8 cellular contexts compared by ENCODE assay signal in genomic region chr3:100710355-100711198, GRCh38. TPM values are rescaled to one million over a fixed set of nuclear protein-coding genes. Genes with fewer than 3 reads are reported as not detected.
DNase-seq lines count a peak whose midpoint lies in the region; ATAC-seq and TF ChIP-seq lines count a peak whose summit lies in the region.

No MANE protein-coding gene starts in this region.

- peak overlapping the region; percentile 91 for H3K4me3 ChIP-seq in HUES48 (ENCODE audit: low read depth, low read length)

- CTCF ChIA-PET in MCF 10A (lab: Yijun Ruan, JAX), result interaction anchor here (0.6 to 10.8 kb wide), 20 partner anchors 8 to 863 kb away, joined by 3 to 110 read pairs (median 5); partner anchors contain the start of gene PCNP

- POLR2A ChIA-PET in MCF 10A (lab: Yijun Ruan, JAX), result interaction anchor here (0.5 to 7.9 kb wide), 34 partner anchors 8 to 1117 kb away, joined by 3 to 100 read pairs (median 4); partner anchors contain the start of genes LNP1, PCNP, TMEM45A and TOMM70

- BruUV-seq in MCF 10A (replicated peaks; lab: Mats Ljungman, UMichigan), result TSS peak; percentile 25

- peak; percentile 66 for DNase-seq in ELF-1 (ENCODE audit: low read depth, low spot score)
- DNase-seq in T-helper 9 cell, result peak; percentile 33
- peak; percentile 76 for DNase-seq in MCF 10A (ENCODE audit: unreplicated experiment)
- DNase-seq in left kidney (ENCODE audit: low read depth, low spot score), result peak; percentile 59
- peak; percentile 76 to 80 for DNase-seq in stimulated activated CD4-positive, alpha-beta T cell treated with anti-CD3 and anti-CD28 coated beads, Interleukin-4, amount 100 ng/mL, for 48 hours (ENCODE audit: low read depth in 2 of 2)
- DNase-seq in activated gamma-delta T cell treated with Interleukin-2 at 50 U/mL for 16 hours, result no peak

- peaks cover 9% of the 10 kb centered on the region; the same call in 1 of the 2 replicates for H3K4me1 ChIP-seq in HUES48 (ENCODE audit: control insufficient read depth, insufficient read depth, low read length)

- ATAC-seq in GM21528 (IDR thresholded peaks at IDR 0.05; ENCODE audit: low FRiP score, unreplicated experiment), result peak; percentile 44

- H3K4me3 Mint-ChIP-seq in MCF 10A (ENCODE audit: unreplicated experiment), result peak overlapping the region; percentile 89

- peak overlapping the region; percentile 80 for H3K9ac ChIP-seq in HUES48 (ENCODE audit: low read depth, low read length)

- H3K27ac Mint-ChIP-seq in MCF 10A (ENCODE audit: low read depth, unreplicated experiment), result peak overlapping the region; percentile 96

- H3K27me3 ChIP-seq in HUES48 (ENCODE audit: control insufficient read depth, insufficient read depth, low read length), result peaks cover 25% of the 10 kb centered on the region

- intact Hi-C loops in MCF 10A (cut with micrococcal nuclease), result loop anchor here (1.0 to 10.0 kb wide), 4 partner anchors 60 to 396 kb away; no protein-coding TSS in a partner anchor

- TF ChIP-seq CTCF in MCF 10A (IDR thresholded peaks at IDR 0.05; ENCODE audit: unreplicated experiment), result peak; percentile 22

- H3K9me3 ChIP-seq in HUES48 (ENCODE audit: control insufficient read depth, insufficient read depth, low read length), result no peaks in the 10 kb centered on the region

- H3K27me3 Mint-ChIP-seq in MCF 10A (ENCODE audit: insufficient read depth, unreplicated experiment), result no peaks in the 10 kb centered on the region

- H3K9me3 Mint-ChIP-seq in MCF 10A (ENCODE audit: unreplicated experiment), result no peaks in the 10 kb centered on the region

- H3K4me1 Mint-ChIP-seq in MCF 10A (ENCODE audit: insufficient read depth, unreplicated experiment), result peaks cover 53% of the 10 kb centered on the region

- H3K36me3 ChIP-seq in HUES48 (ENCODE audit: control insufficient read depth, insufficient read depth, low read length), result peaks cover 30% of the 10 kb centered on the region

- peak overlapping the region; percentile 99 for H3K27ac ChIP-seq in HUES48 (ENCODE audit: low read depth, low read length)

- peaks cover 41% of the 10 kb centered on the region for H3K36me3 Mint-ChIP-seq in MCF 10A (ENCODE audit: insufficient read depth, unreplicated experiment)

RNA-seq across cellular contexts. Expression of gene TFG, which starts 1.3 kb away (rescaled TPM):
- 162 and 168 TPM in 2 replicates for total RNA-seq in MCF 10A (2022)
